Comparison of ENCODE assay signal across 10 cellular contexts in genomic region chr9:93670208-93671029, GRCh38.
DNase-seq lines count a peak whose midpoint lies in the region; ATAC-seq and TF ChIP-seq lines count a peak whose summit lies in the region.
"Had no signal": no experiment of that assay in that cellular context is flagged by ENCODE, and none has a peak within 500 bp of the region (broad histone marks: within the 10 kb centered on the region; RNA-seq: fewer than 3 reads in every experiment).

No MANE protein-coding gene starts in this region.

- no peak overlapping the region for H3K4me3 ChIP-seq in naive thymus-derived CD4-positive, alpha-beta T cell (ENCODE audit: low read length)

- no peaks in the 10 kb centered on the region for H3K4me1 ChIP-seq in naive thymus-derived CD4-positive, alpha-beta T cell (ENCODE audit: control insufficient read depth in 2 of 2, insufficient read depth in 2 of 2, low read length in 2 of 2)

- H3K27ac ChIP-seq in naive thymus-derived CD4-positive, alpha-beta T cell (ENCODE audit: low read depth, low read length), result no peak overlapping the region

- intact Hi-C loops in CD14-positive monocyte (cut with micrococcal nuclease), result no loop called here
- intact Hi-C loops in naive thymus-derived CD4-positive, alpha-beta T cell (cut with micrococcal nuclease), result no loop called here
- intact Hi-C loops in Calu3 (cut with micrococcal nuclease; ENCODE audit: unreplicated experiment), result no loop called here

- DNase-seq in CD14-positive monocyte (ENCODE audit: low spot score) (peak; percentile 46), NCI-H446 treated with DMSO at 0.1 percent for 48 hours (lab: John Stamatoyannopoulos, UW) (peak; percentile 2), Calu3 (no peak), C1 segment of cervical spinal cord (lab: John Stamatoyannopoulos, UW) (no peak)
- DNase-seq in central memory CD8-positive, alpha-beta T cell (ENCODE audit: low spot score in 2 of 2), result no peak
- DNase-seq in naive thymus-derived CD4-positive, alpha-beta T cell, result peak in 3 of 9 donors; percentile 5 to 18 (median 7)
- DNase-seq: Karpas-422 had no signal

- no peaks in the 10 kb centered on the region for H3K9me3 ChIP-seq in naive thymus-derived CD4-positive, alpha-beta T cell (ENCODE audit: control insufficient read depth in 2 of 3, low read length in 3 of 3)

- H3K27ac Mint-ChIP-seq in CD14-positive monocyte, result peak overlapping the region in 6 of 7 donors; percentile 19 to 93 (median 76)
- peak overlapping the region; percentile 16 for H3K27ac Mint-ChIP-seq in central memory CD8-positive, alpha-beta T cell (ENCODE audit: low read depth)
- peak overlapping the region in 2 of 9 donors; percentile 53 to 71 for H3K27ac Mint-ChIP-seq in naive thymus-derived CD4-positive, alpha-beta T cell
- H3K27ac Mint-ChIP-seq in Calu3 (ENCODE audit: unreplicated experiment), result no peak overlapping the region
- H3K27ac Mint-ChIP-seq: mesothelial cell of epicardium had no signal

- peaks cover 0 to 61% (median 3%) of the 10 kb centered on the region in 3 experiments for H3K36me3 ChIP-seq in naive thymus-derived CD4-positive, alpha-beta T cell (ENCODE audit: control insufficient read depth in 2 of 3, insufficient read depth in 3 of 3, low read length in 3 of 3)

- H3K27me3 ChIP-seq in naive thymus-derived CD4-positive, alpha-beta T cell (ENCODE audit: control insufficient read depth in 2 of 2, insufficient read depth in 2 of 2, low read length in 2 of 2), result no peaks in the 10 kb centered on the region

- H3K9me3 Mint-ChIP-seq in CD14-positive monocyte (peaks cover 0 to 5% (median 0%) of the 10 kb centered on the region in 7 donors), Calu3 (ENCODE audit: low read depth, unreplicated experiment) (no peaks in the 10 kb centered on the region)
- H3K9me3 Mint-ChIP-seq in central memory CD8-positive, alpha-beta T cell, result no peaks in the 10 kb centered on the region
- H3K9me3 Mint-ChIP-seq in naive thymus-derived CD4-positive, alpha-beta T cell, result peaks cover 0 to 9% (median 0%) of the 10 kb centered on the region in 11 donors
- H3K9me3 Mint-ChIP-seq: mesothelial cell of epicardium had no signal

- no TSS peak for BruUV-seq in Calu3 (replicated peaks; lab: Mats Ljungman, UMichigan)

- H3K4me3 Mint-ChIP-seq in CD14-positive monocyte (no peak overlapping the region), Calu3 (ENCODE audit: low read depth, unreplicated experiment) (no peak overlapping the region)
- no peak overlapping the region for H3K4me3 Mint-ChIP-seq in central memory CD8-positive, alpha-beta T cell
- no peak overlapping the region for H3K4me3 Mint-ChIP-seq in naive thymus-derived CD4-positive, alpha-beta T cell
- H3K4me3 Mint-ChIP-seq: mesothelial cell of epicardium had no signal

- peaks cover 38 to 61% of the 10 kb centered on the region in 2 donors for H3K36me3 Mint-ChIP-seq in CD14-positive monocyte
- H3K36me3 Mint-ChIP-seq in central memory CD8-positive, alpha-beta T cell (ENCODE audit: insufficient read depth), result peaks cover 9% of the 10 kb centered on the region
- peaks cover 0 to 38% (median 14%) of the 10 kb centered on the region in 5 donors for H3K36me3 Mint-ChIP-seq in naive thymus-derived CD4-positive, alpha-beta T cell
- H3K36me3 Mint-ChIP-seq in Calu3 (ENCODE audit: insufficient read depth, unreplicated experiment), result no peaks in the 10 kb centered on the region

- POLR2A ChIA-PET in naive thymus-derived CD4-positive, alpha-beta T cell (lab: Charles Lee), result no interaction called here

- CTCF ChIA-PET in naive thymus-derived CD4-positive, alpha-beta T cell (lab: Charles Lee), result no interaction called here
- CTCF ChIA-PET in Calu3 (lab: Charles Lee), result no interaction called here

- TF ChIP-seq CTCF in CD14-positive monocyte (IDR thresholded peaks at IDR 0.05), result no peak
- no peak for TF ChIP-seq CTCF in Calu3 (IDR thresholded peaks at IDR 0.05; ENCODE audit: unreplicated experiment)

- H3K4me1 Mint-ChIP-seq in CD14-positive monocyte, result no peaks in the 10 kb centered on the region
- H3K4me1 Mint-ChIP-seq in central memory CD8-positive, alpha-beta T cell, result no peaks in the 10 kb centered on the region
- peaks cover 0 to 11% (median 0%) of the 10 kb centered on the region in 7 donors for H3K4me1 Mint-ChIP-seq in naive thymus-derived CD4-positive, alpha-beta T cell
- H3K4me1 Mint-ChIP-seq in Calu3 (ENCODE audit: low read depth, unreplicated experiment), result no peaks in the 10 kb centered on the region
- H3K4me1 Mint-ChIP-seq: mesothelial cell of epicardium had no signal

- ATAC-seq in central memory CD8-positive, alpha-beta T cell (replicated peaks; ENCODE audit: extremely low read depth, poor library complexity, severe bottlenecking), result no peak
- peak; percentile 45 for ATAC-seq in naive thymus-derived CD4-positive, alpha-beta T cell
- ATAC-seq in GM21390 (IDR thresholded peaks at IDR 0.05; ENCODE audit: unreplicated experiment) (no peak), GM19397 (IDR thresholded peaks at IDR 0.05; ENCODE audit: unreplicated experiment) (no peak)

- H3K27me3 Mint-ChIP-seq in CD14-positive monocyte (ENCODE audit: low read depth in 3 of 3) (peaks cover 0 to 16% (median 3%) of the 10 kb centered on the region in 3 donors), Calu3 (ENCODE audit: unreplicated experiment) (no peaks in the 10 kb centered on the region)
- H3K27me3 Mint-ChIP-seq in central memory CD8-positive, alpha-beta T cell, result no peaks in the 10 kb centered on the region
- H3K27me3 Mint-ChIP-seq in naive thymus-derived CD4-positive, alpha-beta T cell, result no peaks in the 10 kb centered on the region

Comparison
In these comparisons a context has a peak if more than half of its experiments do, and no peak if none do; other contexts are left out.
1. DNase-seq: peak in CD14-positive monocyte (single experiment) and NCI-H446 treated with DMSO at 0.1 percent for 48 hours (single experiment); none in central memory CD8-positive, alpha-beta T cell (0 of 2), Calu3 (single experiment) and C1 segment of cervical spinal cord (0 of 14).